In the genomic region with DNA sequence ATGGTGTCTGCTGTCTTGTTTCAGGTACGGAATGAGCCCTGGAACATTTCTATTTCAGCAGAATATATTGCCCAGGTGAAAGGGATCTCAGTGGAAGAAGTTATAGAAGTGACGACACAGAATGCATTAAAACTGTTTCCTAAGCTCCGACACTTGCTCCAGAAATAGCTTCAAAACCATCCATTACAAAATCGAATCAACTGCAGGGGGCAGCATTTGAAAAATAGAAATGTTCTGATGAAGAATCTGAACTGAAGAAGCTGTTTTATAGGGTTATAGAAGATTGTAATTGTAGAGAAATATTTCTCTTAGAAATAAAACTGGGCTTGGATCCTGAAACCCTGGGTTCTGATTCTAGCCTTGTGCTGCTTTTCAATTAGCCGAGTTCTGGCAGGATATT, we compare ENCODE assay signal across 9 cellular contexts. TPM values are rescaled to one million over a fixed set of nuclear protein-coding genes. Genes with fewer than 3 reads are reported as not detected.
A peak's percentile ranks its signal among the peaks of the same experiment; 100 is the strongest.
DNase-seq lines count a peak whose midpoint lies in the region; ATAC-seq and TF ChIP-seq lines count a peak whose summit lies in the region.
"Had no signal": no experiment of that assay in that cellular context is flagged by ENCODE, and none has a peak within 500 bp of the region (broad histone marks: within the 10 kb centered on the region; RNA-seq: fewer than 3 reads in every experiment).

No MANE protein-coding gene starts in this region.

- TF ChIP-seq CTCF in endodermal cell (conservative IDR thresholded peaks at IDR 0.05) (peak; percentile 75), prostate gland (IDR thresholded peaks at IDR 0.05) (peak in 3 of 4 experiments; percentile 32 to 42 (median 40))

- H3K4me3 ChIP-seq in endodermal cell (ENCODE audit: low read length) (no peak overlapping the region), prostate gland (no peak overlapping the region)
- H3K4me3 ChIP-seq: BLaER1 had no signal

- H3K36me3 ChIP-seq in endodermal cell (ENCODE audit: control insufficient read depth, insufficient read depth, low read length): peaks cover 4% of the 10 kb centered on the region
- H3K36me3 ChIP-seq in prostate gland: no peaks in the 10 kb centered on the region

- H3K4me3 Mint-ChIP-seq in endodermal cell: no peak overlapping the region

- ATAC-seq in HG03025 (IDR thresholded peaks at IDR 0.05; ENCODE audit: low FRiP score, unreplicated experiment): no peak
- ATAC-seq in GM21723 (IDR thresholded peaks at IDR 0.05; ENCODE audit: unreplicated experiment): no peak
- no peak for ATAC-seq in HG02884 (IDR thresholded peaks at IDR 0.05; ENCODE audit: unreplicated experiment)

- no peaks in the 10 kb centered on the region for H3K9me3 Mint-ChIP-seq in endodermal cell

- H3K27ac Mint-ChIP-seq in endodermal cell: no peak overlapping the region

- H3K9me3 ChIP-seq in endodermal cell (ENCODE audit: control insufficient read depth, low read length): no peaks in the 10 kb centered on the region
- no peaks in the 10 kb centered on the region for H3K9me3 ChIP-seq in prostate gland
- H3K9me3 ChIP-seq: BLaER1 had no signal

- H3K27ac ChIP-seq in endodermal cell (ENCODE audit: low read depth, low read length) (no peak overlapping the region), prostate gland (no peak overlapping the region)
- H3K27ac ChIP-seq: BLaER1 had no signal

- WGBS in endodermal cell (ENCODE audit: insufficient coverage in 1 of 2, insufficient read length in 1 of 2), 2 experiments: 82 to 84% methylated on average over 2 to 5 of the region's 5 CpGs
- 54% methylated on average over 5 of the region's 5 CpGs for WGBS in prostate gland

- H3K27me3 Mint-ChIP-seq in endodermal cell (ENCODE audit: insufficient read depth): no peaks in the 10 kb centered on the region

- no peak overlapping the region for H3K9ac ChIP-seq in endodermal cell (ENCODE audit: extremely low read depth, low read length, poor library complexity, severe bottlenecking)
- H3K9ac ChIP-seq: BLaER1 had no signal

- peaks cover 3% of the 10 kb centered on the region for H3K4me1 ChIP-seq in endodermal cell (ENCODE audit: control insufficient read depth, insufficient read depth, low read length)
- no peaks in the 10 kb centered on the region for H3K4me1 ChIP-seq in prostate gland (replicated peaks)
- H3K4me1 ChIP-seq: BLaER1 had no signal

- no peak for TF ChIP-seq POLR2A in prostate gland (IDR thresholded peaks at IDR 0.05)

- intact Hi-C loops in prostate gland (cut with DNase I): loop anchor here (5.0 kb wide), 1 partner anchor 182 kb away; no protein-coding TSS in a partner anchor

- H3K27me3 ChIP-seq in endodermal cell (ENCODE audit: control insufficient read depth, insufficient read depth, low read length, poor library complexity, severe bottlenecking) (no peaks in the 10 kb centered on the region), prostate gland (replicated peaks; ENCODE audit: insufficient read depth) (no peaks in the 10 kb centered on the region)
- H3K27me3 ChIP-seq: BLaER1 had no signal

- peaks cover 3% of the 10 kb centered on the region for H3K36me3 Mint-ChIP-seq in endodermal cell (ENCODE audit: low read depth)

- H3K4me1 Mint-ChIP-seq in endodermal cell: peaks cover 8% of the 10 kb centered on the region

- DNase-seq in NCI-H2081 (lab: John Stamatoyannopoulos, UW) (peak; percentile 44 to 63), NCI-H2081 treated with DMSO at 0.1 percent for 48 hours (lab: John Stamatoyannopoulos, UW) (no peak), NCI-H146 (lab: John Stamatoyannopoulos, UW) (peak; percentile 24), endodermal cell (no peak), prostate gland (ENCODE audit: low spot score) (peak; percentile 13)

RNA-seq across cellular contexts. Expression of a gene that starts 23.3 kb away (rescaled TPM):
- 10 to 100 TPM; 14.9 to 26.3 TPM for total RNA-seq in endodermal cell
- 15.0 TPM for polyA plus RNA-seq in endodermal cell (2013, experiment 1 of 2)
- polyA plus RNA-seq in endodermal cell (2013, experiment 2 of 2): 17.7 TPM
- total RNA-seq in prostate gland: 10 to 100 TPM in 1 of 2 donors, 1 to 10 TPM in 1; 9.0 to 10.2 TPM

RNA-seq across cellular contexts. Expression of a gene that starts 23.4 kb away (rescaled TPM):
- 10 to 100 TPM; 47.6 to 57.7 TPM for total RNA-seq in endodermal cell
- 31.9 TPM for polyA plus RNA-seq in endodermal cell (2013, experiment 1 of 2)
- polyA plus RNA-seq in endodermal cell (2013, experiment 2 of 2): 31.2 TPM
- total RNA-seq in prostate gland: 10 to 100 TPM; 31.6 to 42.6 TPM

RNA-seq across cellular contexts. Expression of a gene that starts 32.5 kb away (rescaled TPM):
- total RNA-seq in endodermal cell: not detected
- not detected for polyA plus RNA-seq in endodermal cell (2013, experiment 1 of 2)
- not detected for polyA plus RNA-seq in endodermal cell (2013, experiment 2 of 2)
- not detected for total RNA-seq in prostate gland

RNA-seq across cellular contexts. Expression of a gene that starts 43.1 kb away (rescaled TPM):
- total RNA-seq in endodermal cell (10 to 100 TPM; 47.3 to 49.2 TPM), prostate gland (10 to 100 TPM; 11.1 to 13.4 TPM)
- 28.6 TPM for polyA plus RNA-seq in endodermal cell (2013, experiment 1 of 2)
- polyA plus RNA-seq in endodermal cell (2013, experiment 2 of 2): 27.8 TPM

Comparison
In these comparisons a context has a peak if more than half of its experiments do, and no peak if none do; other contexts are left out.
1. DNase-seq: peak in NCI-H2081 (2 of 2), NCI-H146 (single experiment) and prostate gland (single experiment); none in NCI-H2081 treated with DMSO at 0.1 percent for 48 hours (single experiment) and endodermal cell (single experiment).